In the genomic region with DNA sequence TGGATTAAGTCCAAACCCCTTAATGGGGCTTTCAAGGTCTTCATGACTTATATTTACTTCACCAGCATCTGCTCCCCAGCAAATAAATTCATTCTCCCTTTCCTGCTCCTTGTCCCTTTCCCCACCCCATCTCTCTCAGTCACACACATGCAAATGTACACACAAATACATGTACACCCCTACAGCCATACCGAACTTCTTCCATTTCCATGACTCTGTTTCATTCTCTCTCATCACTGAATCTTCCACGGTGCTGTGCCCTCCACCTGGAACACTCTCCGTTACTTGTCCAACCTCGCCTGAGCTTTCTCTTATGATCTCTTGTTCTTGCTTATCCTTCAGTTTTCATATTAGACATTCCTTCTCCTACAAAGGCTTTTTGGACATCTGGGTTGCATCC, we compare ENCODE assay signal across 20 cellular contexts. TPM values are rescaled to one million over a fixed set of nuclear protein-coding genes. Genes with fewer than 3 reads are reported as not detected.
DNase-seq lines count a peak whose midpoint lies in the region; ATAC-seq lines count a peak whose summit lies in the region.
"Had no signal": no experiment of that assay in that cellular context is flagged by ENCODE, and none has a peak within 500 bp of the region (broad histone marks: within the 10 kb centered on the region; RNA-seq: fewer than 3 reads in every experiment).

No MANE protein-coding gene starts in this region.

- CTCF ChIA-PET in T-cell (lab: Charles Lee): no interaction called here

- peaks cover 11% of the 10 kb centered on the region for H3K4me1 Mint-ChIP-seq in memory B cell
- H3K4me1 Mint-ChIP-seq in T-cell: peaks cover 0 to 5% (median 0%) of the 10 kb centered on the region in 3 donors
- H3K4me1 Mint-ChIP-seq: activated CD4-positive, alpha-beta memory T cell treated with anti-CD3 and anti-CD28 coated beads, Interleukin-2, amount 10 ng/mL, durations not matched to agents 7 days and 5 days; neural crest cell had no signal

- H3K4me3 Mint-ChIP-seq in memory B cell (no peak overlapping the region), T-cell (no peak overlapping the region)
- H3K4me3 Mint-ChIP-seq: activated CD4-positive, alpha-beta memory T cell treated with anti-CD3 and anti-CD28 coated beads, Interleukin-2, amount 10 ng/mL, durations not matched to agents 7 days and 5 days; neural crest cell; T-helper 2 cell treated with Interferon-gamma antibody and Interleukin-4, amounts not matched to agents 5 μg/mL and 100 μg/mL, for 36 hours had no signal

- no peak for DNase-seq in memory B cell (ENCODE audit: low spot score in 2 of 2)
- DNase-seq in activated CD4-positive, alpha-beta T cell treated with anti-CD3 and anti-CD28 coated beads for 4 hours: no peak
- DNase-seq in T-cell: no peak
- no peak for DNase-seq in NCI-H146 treated with DMSO at 0.1 percent for 48 hours (lab: John Stamatoyannopoulos, UW; ENCODE audit: unreplicated experiment)
- DNase-seq: activated CD4-positive, alpha-beta memory T cell treated with anti-CD3 and anti-CD28 coated beads, Interleukin-2, amount 10 ng/mL, durations not matched to agents 7 days and 5 days; activated gamma-delta T cell treated with Interleukin-2 at 50 U/mL for 16 hours; activated T-cell treated with anti-CD3 and anti-CD28 coated beads for 4 hours; amniotic stem cell; cortex of kidney; DMS53; GOT3; left ventricle myocardium superior; NCI-H187 treated with DMSO at 0.1 percent for 48 hours; NK-92 treated with Interleukin-12 subunit alpha and Interleukin-12 subunit beta, amount 100 ng/mL, for 24 hours; stimulated activated naive B cell treated with anti-CD40 and anti-IgM and Interleukin-4, amounts not matched to agents 10 μg/mL and 1 μg/mL and 100 μg/mL, for 72 hours had no signal

- H3K9me3 Mint-ChIP-seq in memory B cell: no peaks in the 10 kb centered on the region
- no peaks in the 10 kb centered on the region for H3K9me3 Mint-ChIP-seq in T-cell
- H3K9me3 Mint-ChIP-seq: activated CD4-positive, alpha-beta memory T cell treated with anti-CD3 and anti-CD28 coated beads, Interleukin-2, amount 10 ng/mL, durations not matched to agents 7 days and 5 days; neural crest cell; stimulated activated naive B cell treated with anti-CD40 and anti-IgM and Interleukin-4, amounts not matched to agents 10 μg/mL and 1 μg/mL and 100 μg/mL, for 72 hours; T-helper 2 cell treated with Interferon-gamma antibody and Interleukin-4, amounts not matched to agents 5 μg/mL and 100 μg/mL, for 36 hours had no signal

- POLR2A ChIA-PET in T-cell (lab: Charles Lee): no interaction called here

- ATAC-seq in GM18870 (IDR thresholded peaks at IDR 0.05; ENCODE audit: unreplicated experiment) (peak; percentile 27), GM21717 (IDR thresholded peaks at IDR 0.05; ENCODE audit: unreplicated experiment) (peak; percentile 39), HG03095 (IDR thresholded peaks at IDR 0.05; ENCODE audit: unreplicated experiment) (peak; percentile 24), memory B cell (ENCODE audit: low read depth) (no peak), T-cell (replicated peaks in 1 of 4) (no peak)
- ATAC-seq: left ventricle myocardium superior had no signal

- no peaks in the 10 kb centered on the region for H3K36me3 Mint-ChIP-seq in memory B cell
- no peaks in the 10 kb centered on the region for H3K36me3 Mint-ChIP-seq in T-cell
- H3K36me3 Mint-ChIP-seq: stimulated activated naive B cell treated with anti-CD40 and anti-IgM and Interleukin-4, amounts not matched to agents 10 μg/mL and 1 μg/mL and 100 μg/mL, for 72 hours had no signal

- H3K27me3 Mint-ChIP-seq in memory B cell (no peaks in the 10 kb centered on the region), T-cell (no peaks in the 10 kb centered on the region)
- H3K27me3 Mint-ChIP-seq: activated CD4-positive, alpha-beta memory T cell treated with anti-CD3 and anti-CD28 coated beads, Interleukin-2, amount 10 ng/mL, durations not matched to agents 7 days and 5 days; stimulated activated naive B cell treated with anti-CD40 and anti-IgM and Interleukin-4, amounts not matched to agents 10 μg/mL and 1 μg/mL and 100 μg/mL, for 72 hours had no signal

- H3K27ac Mint-ChIP-seq in memory B cell (peak overlapping the region; percentile 4), T-cell (no peak overlapping the region)
- H3K27ac Mint-ChIP-seq: activated CD4-positive, alpha-beta memory T cell treated with anti-CD3 and anti-CD28 coated beads, Interleukin-2, amount 10 ng/mL, durations not matched to agents 7 days and 5 days; stimulated activated naive B cell treated with anti-CD40 and anti-IgM and Interleukin-4, amounts not matched to agents 10 μg/mL and 1 μg/mL and 100 μg/mL, for 72 hours; T-helper 2 cell treated with Interferon-gamma antibody and Interleukin-4, amounts not matched to agents 5 μg/mL and 100 μg/mL, for 36 hours had no signal

RNA-seq across cellular contexts. Expression of gene RPA4, which starts 22.0 kb away (rescaled TPM):
- total RNA-seq in T-cell: under 1 TPM; 0.16 to 0.98 (median 0.46) TPM

Comparison
In these comparisons a context has a peak if more than half of its experiments do, and no peak if none do; other contexts are left out.
1. ATAC-seq: peak in GM18870 (single experiment), GM21717 (single experiment) and HG03095 (single experiment); none in memory B cell (single experiment) and T-cell (0 of 4).